11 cellular contexts compared by ENCODE assay signal in genomic region chr12:74646831-74647230, GRCh38.
DNase-seq lines count a peak whose midpoint lies in the region; TF ChIP-seq lines count a peak whose summit lies in the region.
"Had no signal": no experiment of that assay in that cellular context is flagged by ENCODE, and none has a peak within 500 bp of the region (broad histone marks: within the 10 kb centered on the region; RNA-seq: fewer than 3 reads in every experiment).

No MANE protein-coding gene starts in this region.

- no peaks in the 10 kb centered on the region for H3K27me3 Mint-ChIP-seq in progenitor cell of endocrine pancreas

- H3K4me3 Mint-ChIP-seq in progenitor cell of endocrine pancreas (ENCODE audit: low read depth): no peak overlapping the region

- H3K4me1 Mint-ChIP-seq in progenitor cell of endocrine pancreas (ENCODE audit: low read depth): no peaks in the 10 kb centered on the region

- H3K36me3 Mint-ChIP-seq in progenitor cell of endocrine pancreas (ENCODE audit: insufficient read depth): no peaks in the 10 kb centered on the region

- in situ Hi-C loops in astrocyte of the spinal cord (cut with HindIII; ENCODE audit: low sequenced_read_pairs): no loop called here

- no peaks in the 10 kb centered on the region for H3K9me3 Mint-ChIP-seq in progenitor cell of endocrine pancreas (ENCODE audit: low read depth)

- TF ChIP-seq CTCF in astrocyte of the spinal cord (IDR thresholded peaks at IDR 0.05; ENCODE audit: low read depth, low read length): no peak
- TF ChIP-seq CTCF in progenitor cell of endocrine pancreas (IDR thresholded peaks at IDR 0.05; ENCODE audit: unreplicated experiment): peak; percentile 49
- no peak for TF ChIP-seq CTCF in GM10266 (IDR thresholded peaks at IDR 0.05; ENCODE audit: control insufficient read depth, insufficient read depth, low read depth, missing control alignments)

- H3K4me3 ChIP-seq in astrocyte of the spinal cord (ENCODE audit: low read depth, low read length): no peak overlapping the region
- H3K4me3 ChIP-seq: colonic mucosa, lung had no signal

- DNase-seq in DMS 273 (lab: John Stamatoyannopoulos, UW; ENCODE audit: unreplicated experiment) (peak; percentile 17), DMS 273 treated with DMSO at 0.1 percent for 48 hours (lab: John Stamatoyannopoulos, UW) (no peak), NCI-H2196 treated with DMSO at 0.1 percent for 48 hours (lab: John Stamatoyannopoulos, UW; ENCODE audit: unreplicated experiment) (peak; percentile 25), astrocyte of the spinal cord (ENCODE audit: low read depth, low spot score) (peak; percentile 10), progenitor cell of endocrine pancreas (ENCODE audit: low spot score, unreplicated experiment) (no peak), GM10266 (ENCODE audit: extremely low spot score) (no peak), NCI-H2171 treated with DMSO at 0.1 percent for 48 hours (lab: John Stamatoyannopoulos, UW) (no peak)
- no peak for DNase-seq in activated naive CD4-positive, alpha-beta T cell treated with anti-CD3 and anti-CD28 coated beads, Interleukin-2, amount 50 U/mL, for 16 hours
- DNase-seq: 8988T, colonic mucosa had no signal

- H3K27ac Mint-ChIP-seq in progenitor cell of endocrine pancreas: no peak overlapping the region

Comparison
In these comparisons a context has a peak if more than half of its experiments do, and no peak if none do; other contexts are left out.
1. DNase-seq: peak in DMS 273 (single experiment), NCI-H2196 treated with DMSO at 0.1 percent for 48 hours (single experiment) and astrocyte of the spinal cord (single experiment); none in DMS 273 treated with DMSO at 0.1 percent for 48 hours (single experiment), progenitor cell of endocrine pancreas (single experiment), GM10266 (single experiment), NCI-H2171 treated with DMSO at 0.1 percent for 48 hours (single experiment) and activated naive CD4-positive, alpha-beta T cell treated with anti-CD3 and anti-CD28 coated beads, Interleukin-2, amount 50 U/mL, for 16 hours (single experiment).